Comparison of ENCODE assay signal across 32 cellular contexts in genomic region chr3:166613365-166613764, GRCh38.
"Had no signal": no experiment of that assay in that cellular context is flagged by ENCODE, and none has a peak within 500 bp of the region (broad histone marks: within the 10 kb centered on the region; RNA-seq: fewer than 3 reads in every experiment).

No MANE protein-coding gene starts in this region.

- H3K27ac Mint-ChIP-seq: activated CD4-positive, alpha-beta memory T cell treated with anti-CD3 and anti-CD28 coated beads for 36 hours; activated CD4-positive, alpha-beta T cell treated with anti-CD3 and anti-CD28 coated beads for 36 hours; activated CD4-positive, alpha-beta T cell treated with anti-CD3 and anti-CD28 coated beads, Interleukin-2, amount 10 ng/mL, durations not matched to agents 24 days and 14 days; activated CD8-positive, alpha-beta memory T cell treated with anti-CD3 and anti-CD28 coated beads, Interleukin-2, amount 10 ng/mL, durations not matched to agents 7 days and 5 days; activated CD8-positive, alpha-beta T cell treated with anti-CD3 and anti-CD28 coated beads, Interleukin-2, amount 10 ng/mL, durations not matched to agents 7 days and 5 days; activated naive CD4-positive, alpha-beta T cell treated with anti-CD3 and anti-CD28 coated beads for 36 hours; activated naive CD4-positive, alpha-beta T cell treated with anti-CD3 and anti-CD28 coated beads, Interleukin-2, amount 50 U/mL, for 24 hours; activated naive CD8-positive, alpha-beta T cell treated with anti-CD3 and anti-CD28 coated beads for 36 hours; activated naive CD8-positive, alpha-beta T cell treated with anti-CD3 and anti-CD28 coated beads, Interleukin-2, amount 50 U/mL, for 24 hours; activated T-helper 1 cell treated with anti-CD3 and anti-CD28 coated beads, Interleukin-12 subunit alpha, Interleukin-12 subunit beta, Interleukin-2, Interleukin-4 antibody, amounts not matched to agents 30 ng/mL and 10 ng/mL and 1 ng/mL, durations not matched to agents 14 hours and 24 hours and 36 hours; activated T-helper 2 cell treated with anti-CD3 and anti-CD28 coated beads, Interferon-gamma antibody, Interleukin-2, Interleukin-4, amounts not matched to agents 10 μg/mL and 5 μg/mL and 100 μg/mL, durations not matched to agents 14 hours and 24 hours and 36 hours; T-helper 17 cell; T-helper 2 cell treated with Interferon-gamma antibody and Interleukin-4, amounts not matched to agents 5 μg/mL and 100 μg/mL, for 36 hours had no signal

- H3K4me1 ChIP-seq: adrenal gland, body of pancreas, colonic mucosa, esophagus muscularis mucosa, gastroesophageal sphincter had no signal

- ATAC-seq: activated CD4-positive, alpha-beta T cell treated with anti-CD3 and anti-CD28 coated beads for 36 hours; activated CD8-positive, alpha-beta memory T cell treated with anti-CD3 and anti-CD28 coated beads, Interleukin-2, amount 10 ng/mL, durations not matched to agents 7 days and 5 days; activated CD8-positive, alpha-beta T cell treated with anti-CD3 and anti-CD28 coated beads, Interleukin-2, amount 10 ng/mL, durations not matched to agents 7 days and 5 days; activated naive CD8-positive, alpha-beta T cell treated with anti-CD3 and anti-CD28 coated beads, Interleukin-2, amount 50 U/mL, for 24 hours; body of pancreas; gastroesophageal sphincter; T-helper 17 cell had no signal

- DNase-seq: activated CD4-positive, alpha-beta memory T cell treated with anti-CD3 and anti-CD28 coated beads for 36 hours; activated CD4-positive, alpha-beta T cell treated with anti-CD3 and anti-CD28 coated beads for 36 hours; activated CD4-positive, alpha-beta T cell treated with anti-CD3 and anti-CD28 coated beads, Interleukin-2, amount 10 ng/mL, durations not matched to agents 24 days and 14 days; activated CD4-positive, CD25-positive, alpha-beta regulatory T cell; activated CD4-positive, CD25-positive, alpha-beta regulatory T cell treated with anti-CD3 and anti-CD28 coated beads, Interleukin-2, amount 50 U/mL, for 72 hours; activated CD8-positive, alpha-beta memory T cell treated with anti-CD3 and anti-CD28 coated beads, Interleukin-2, amount 10 ng/mL, durations not matched to agents 7 days and 5 days; activated CD8-positive, alpha-beta memory T cell treated with anti-CD3 and anti-CD28 coated beads, Interleukin-2, amount 50 U/mL, for 4 hours; activated CD8-positive, alpha-beta T cell treated with anti-CD3 and anti-CD28 coated beads, Interleukin-2, amount 10 ng/mL, durations not matched to agents 7 days and 5 days; activated effector memory CD4-positive, alpha-beta T cell treated with anti-CD3 and anti-CD28 coated beads, Interleukin-2, amount 50 U/mL, for 16 hours; activated naive CD4-positive, alpha-beta T cell treated with anti-CD3 and anti-CD28 coated beads for 36 hours; activated naive CD8-positive, alpha-beta T cell treated with anti-CD3 and anti-CD28 coated beads for 36 hours; activated naive CD8-positive, alpha-beta T cell treated with anti-CD3 and anti-CD28 coated beads, Interleukin-2, amount 50 U/mL, for 24 hours; activated T-cell treated with anti-CD3 and anti-CD28 coated beads, Interleukin-2, amount 50 U/mL, for 1 hour; activated T-cell treated with anti-CD3 and anti-CD28 coated beads, Interleukin-2, amount 50 U/mL, for 48 hours; adrenal gland; amygdala; body of pancreas; caudate nucleus; colonic mucosa; effector CD8-positive, alpha-beta T cell; erythroblast; foreskin melanocyte; head of caudate nucleus; T-helper 1 cell; T-helper 17 cell; T1000 had no signal

- H3K9me3 Mint-ChIP-seq: activated CD4-positive, alpha-beta T cell treated with anti-CD3 and anti-CD28 coated beads, Interleukin-2, amount 10 ng/mL, durations not matched to agents 24 days and 14 days; activated naive CD8-positive, alpha-beta T cell treated with anti-CD3 and anti-CD28 coated beads for 36 hours; activated naive CD8-positive, alpha-beta T cell treated with anti-CD3 and anti-CD28 coated beads, Interleukin-2, amount 50 U/mL, for 24 hours had no signal

- H3K4me3 Mint-ChIP-seq: activated CD4-positive, alpha-beta memory T cell treated with anti-CD3 and anti-CD28 coated beads for 36 hours; activated CD4-positive, alpha-beta T cell treated with anti-CD3 and anti-CD28 coated beads for 36 hours; activated CD4-positive, alpha-beta T cell treated with anti-CD3 and anti-CD28 coated beads, Interleukin-2, amount 10 ng/mL, durations not matched to agents 24 days and 14 days; activated CD8-positive, alpha-beta memory T cell treated with anti-CD3 and anti-CD28 coated beads, Interleukin-2, amount 10 ng/mL, durations not matched to agents 7 days and 5 days; activated CD8-positive, alpha-beta T cell treated with anti-CD3 and anti-CD28 coated beads, Interleukin-2, amount 10 ng/mL, durations not matched to agents 7 days and 5 days; activated naive CD4-positive, alpha-beta T cell treated with anti-CD3 and anti-CD28 coated beads for 36 hours; activated naive CD4-positive, alpha-beta T cell treated with anti-CD3 and anti-CD28 coated beads, Interleukin-2, amount 50 U/mL, for 24 hours; activated naive CD8-positive, alpha-beta T cell treated with anti-CD3 and anti-CD28 coated beads for 36 hours; activated naive CD8-positive, alpha-beta T cell treated with anti-CD3 and anti-CD28 coated beads, Interleukin-2, amount 50 U/mL, for 24 hours; activated T-helper 1 cell treated with anti-CD3 and anti-CD28 coated beads, Interleukin-12 subunit alpha, Interleukin-12 subunit beta, Interleukin-2, Interleukin-4 antibody, amounts not matched to agents 30 ng/mL and 10 ng/mL and 1 ng/mL, durations not matched to agents 14 hours and 24 hours and 36 hours; T-helper 17 cell; T-helper 2 cell treated with Interferon-gamma antibody and Interleukin-4, amounts not matched to agents 5 μg/mL and 100 μg/mL, for 36 hours had no signal

- H3K36me3 Mint-ChIP-seq: activated CD4-positive, alpha-beta memory T cell treated with anti-CD3 and anti-CD28 coated beads for 36 hours; activated CD8-positive, alpha-beta memory T cell treated with anti-CD3 and anti-CD28 coated beads, Interleukin-2, amount 10 ng/mL, durations not matched to agents 7 days and 5 days; activated naive CD4-positive, alpha-beta T cell treated with anti-CD3 and anti-CD28 coated beads, Interleukin-2, amount 50 U/mL, for 24 hours; activated naive CD8-positive, alpha-beta T cell treated with anti-CD3 and anti-CD28 coated beads for 36 hours had no signal

- H3K4me3 ChIP-seq: adrenal gland, body of pancreas, colonic mucosa, esophagus muscularis mucosa, gastroesophageal sphincter had no signal

- H3K27ac ChIP-seq: adrenal gland, body of pancreas, colonic mucosa, esophagus muscularis mucosa, gastroesophageal sphincter had no signal

- H3K9me3 ChIP-seq: adrenal gland, body of pancreas, colonic mucosa had no signal

- H3K4me1 Mint-ChIP-seq: activated CD4-positive, alpha-beta T cell treated with anti-CD3 and anti-CD28 coated beads for 36 hours; activated CD4-positive, alpha-beta T cell treated with anti-CD3 and anti-CD28 coated beads, Interleukin-2, amount 10 ng/mL, durations not matched to agents 24 days and 14 days; activated CD8-positive, alpha-beta memory T cell treated with anti-CD3 and anti-CD28 coated beads, Interleukin-2, amount 10 ng/mL, durations not matched to agents 7 days and 5 days; activated naive CD4-positive, alpha-beta T cell treated with anti-CD3 and anti-CD28 coated beads, Interleukin-2, amount 50 U/mL, for 24 hours; activated naive CD8-positive, alpha-beta T cell treated with anti-CD3 and anti-CD28 coated beads for 36 hours; activated naive CD8-positive, alpha-beta T cell treated with anti-CD3 and anti-CD28 coated beads, Interleukin-2, amount 50 U/mL, for 24 hours; T-helper 17 cell had no signal

- H3K36me3 ChIP-seq: adrenal gland, colonic mucosa, esophagus muscularis mucosa, gastroesophageal sphincter had no signal

- H3K27me3 Mint-ChIP-seq: activated CD4-positive, alpha-beta memory T cell treated with anti-CD3 and anti-CD28 coated beads for 36 hours; activated CD4-positive, alpha-beta T cell treated with anti-CD3 and anti-CD28 coated beads for 36 hours; activated CD4-positive, alpha-beta T cell treated with anti-CD3 and anti-CD28 coated beads, Interleukin-2, amount 10 ng/mL, durations not matched to agents 24 days and 14 days; activated CD8-positive, alpha-beta memory T cell treated with anti-CD3 and anti-CD28 coated beads, Interleukin-2, amount 10 ng/mL, durations not matched to agents 7 days and 5 days; activated naive CD4-positive, alpha-beta T cell treated with anti-CD3 and anti-CD28 coated beads, Interleukin-2, amount 50 U/mL, for 24 hours; activated naive CD8-positive, alpha-beta T cell treated with anti-CD3 and anti-CD28 coated beads for 36 hours; activated naive CD8-positive, alpha-beta T cell treated with anti-CD3 and anti-CD28 coated beads, Interleukin-2, amount 50 U/mL, for 24 hours; T-helper 17 cell had no signal
